Comparison of ENCODE assay signal across 8 cellular contexts in genomic region chr14:101972126-101972785, GRCh38. TPM values are rescaled to one million over a fixed set of nuclear protein-coding genes. Genes with fewer than 3 reads are reported as not detected.
DNase-seq lines count a peak whose midpoint lies in the region; ATAC-seq and TF ChIP-seq lines count a peak whose summit lies in the region.

No MANE protein-coding gene starts in this region.

- H3K27ac ChIP-seq in caudate nucleus (ENCODE audit: low read depth, low read length), result peak overlapping the region; percentile 54
- peak overlapping the region; percentile 85 for H3K27ac ChIP-seq in suprapubic skin

- no peak for ATAC-seq in GM21367 (IDR thresholded peaks at IDR 0.05; ENCODE audit: unreplicated experiment)
- ATAC-seq in activated CD4-positive, CD25-positive, alpha-beta regulatory T cell treated with anti-CD3 and anti-CD28 coated beads, Interleukin-2, amount 50 U/mL, for 24 hours, result no peak

- H3K4me3 ChIP-seq in suprapubic skin, result peak overlapping the region; percentile 14

- peak; percentile 100 for DNase-seq in EH (ENCODE audit: low read depth)
- DNase-seq in NCI-H2196 treated with DMSO at 0.1 percent for 48 hours (lab: John Stamatoyannopoulos, UW; ENCODE audit: unreplicated experiment), result peak; percentile 3
- peak in 42 of 61 donors; percentile 5 to 87 (median 45) for DNase-seq in caudate nucleus (lab: John Stamatoyannopoulos, UW)
- DNase-seq in kidney tubule cell (ENCODE audit: low spot score), result peak; percentile 98
- DNase-seq in suprapubic skin (ENCODE audit: low spot score in 2 of 2), result peak; percentile 92 to 93
- no peak for DNase-seq in stimulated activated CD4-positive, alpha-beta T cell treated with anti-CD3 and anti-CD28 coated beads, Interleukin-15, amount 100 ng/mL, for 24 hours

- peaks cover 54% of the 10 kb centered on the region for H3K4me1 ChIP-seq in suprapubic skin

- H3K36me3 ChIP-seq in suprapubic skin, result peaks cover 18% of the 10 kb centered on the region

- H3K9me3 ChIP-seq in suprapubic skin, result no peaks in the 10 kb centered on the region

- no peak for TF ChIP-seq CTCF in suprapubic skin (IDR thresholded peaks at IDR 0.05)

- no peak for TF ChIP-seq EP300 in suprapubic skin (IDR thresholded peaks at IDR 0.05)

- H3K27me3 ChIP-seq in suprapubic skin, result no peaks in the 10 kb centered on the region

- 13% methylated on average over 9 of the region's 9 CpGs for WGBS in suprapubic skin

- no peak for TF ChIP-seq POLR2A in suprapubic skin (IDR thresholded peaks at IDR 0.05)

RNA-seq across cellular contexts. Expression of gene DYNC1H1, which starts 7.9 kb away (rescaled TPM):
- total RNA-seq in suprapubic skin, result 100 to 1,000 TPM; 556 to 753 (median 634) TPM
